13 cellular contexts compared by ENCODE assay signal in the genomic region with DNA sequence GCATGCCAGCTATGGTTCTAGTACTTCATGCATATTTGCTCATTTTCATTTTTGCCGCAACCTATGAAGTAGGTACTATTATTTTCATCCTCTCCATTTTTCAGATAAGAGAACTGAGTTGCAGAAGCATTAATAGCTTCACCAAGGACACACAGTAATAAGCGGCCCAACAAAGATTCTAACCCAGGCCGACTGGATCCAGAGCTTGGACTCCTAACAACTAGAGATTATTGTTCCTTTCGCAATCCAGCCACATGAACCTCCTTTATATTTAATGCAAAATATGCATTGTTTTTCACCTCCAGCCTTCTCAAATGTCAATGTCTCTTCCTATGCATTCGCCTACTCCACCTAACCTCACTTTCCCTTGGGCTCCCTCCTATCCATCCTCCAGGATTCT.
DNase-seq lines count a peak whose midpoint lies in the region; ATAC-seq and TF ChIP-seq lines count a peak whose summit lies in the region.
"Had no signal": no experiment of that assay in that cellular context is flagged by ENCODE, and none has a peak within 500 bp of the region (broad histone marks: within the 10 kb centered on the region; RNA-seq: fewer than 3 reads in every experiment).

No MANE protein-coding gene starts in this region.

- H3K9me2 ChIP-seq in hepatocyte (replicated peaks; ENCODE audit: insufficient read depth) = no peaks in the 10 kb centered on the region

- H3K27me3 Mint-ChIP-seq in activated T-helper 2 cell treated with anti-CD3 and anti-CD28 coated beads, Interferon-gamma antibody, Interleukin-2, Interleukin-4, amounts not matched to agents 10 μg/mL and 5 μg/mL and 100 μg/mL, durations not matched to agents 14 hours and 24 hours and 36 hours (ENCODE audit: low read depth) = no peaks in the 10 kb centered on the region

- H3K4me3 Mint-ChIP-seq in activated T-helper 2 cell treated with anti-CD3 and anti-CD28 coated beads, Interferon-gamma antibody, Interleukin-2, Interleukin-4, amounts not matched to agents 10 μg/mL and 5 μg/mL and 100 μg/mL, durations not matched to agents 14 hours and 24 hours and 36 hours (ENCODE audit: low read depth) = no peak overlapping the region
- H3K4me3 Mint-ChIP-seq: CD4-positive, alpha-beta memory T cell; GM23338 had no signal

- H3K27me3 ChIP-seq in A673 (replicated peaks; ENCODE audit: insufficient read depth, low read depth, low read length, poor library complexity) (no peaks in the 10 kb centered on the region), Panc1 (ENCODE audit: control insufficient read depth, insufficient read depth, low read length) (no peaks in the 10 kb centered on the region), hepatocyte (no peaks in the 10 kb centered on the region), psoas muscle (ENCODE audit: insufficient read depth in 3 of 3, low read length in 2 of 3) (no peaks in the 10 kb centered on the region)
- H3K27me3 ChIP-seq: BE2C had no signal

- H3K36me3 ChIP-seq in A673 (ENCODE audit: insufficient read depth, low read length, poor library complexity, severe bottlenecking) = no peaks in the 10 kb centered on the region
- no peaks in the 10 kb centered on the region for H3K36me3 ChIP-seq in Panc1 (ENCODE audit: control insufficient read depth, insufficient read depth, low read length)
- no peaks in the 10 kb centered on the region for H3K36me3 ChIP-seq in hepatocyte (replicated peaks; ENCODE audit: insufficient read depth, low read depth)
- no peaks in the 10 kb centered on the region for H3K36me3 ChIP-seq in psoas muscle (ENCODE audit: insufficient read depth in 1 of 2, low read depth in 1 of 2)
- H3K36me3 ChIP-seq: BE2C had no signal

- no peak overlapping the region for H2AFZ ChIP-seq in hepatocyte
- H2AFZ ChIP-seq: GM23338 had no signal

- H3K9me3 ChIP-seq in A673 (ENCODE audit: low read depth, low read length, poor library complexity, severe bottlenecking) = no peaks in the 10 kb centered on the region
- no peaks in the 10 kb centered on the region for H3K9me3 ChIP-seq in Panc1 (ENCODE audit: control insufficient read depth, insufficient read depth, low read depth, low read length)
- no peaks in the 10 kb centered on the region for H3K9me3 ChIP-seq in hepatocyte (ENCODE audit: low read depth)
- no peaks in the 10 kb centered on the region for H3K9me3 ChIP-seq in psoas muscle
- H3K9me3 ChIP-seq: BE2C had no signal

- H3K4me1 ChIP-seq in A673 (ENCODE audit: insufficient read depth, low read length, poor library complexity, severe bottlenecking) = peaks cover 92% of the 10 kb centered on the region
- peaks cover 46% of the 10 kb centered on the region for H3K4me1 ChIP-seq in Panc1 (ENCODE audit: control insufficient read depth, insufficient read depth, low read length)
- H3K4me1 ChIP-seq in hepatocyte (ENCODE audit: insufficient read depth) = peaks cover 55% of the 10 kb centered on the region
- H3K4me1 ChIP-seq in psoas muscle = peaks cover 49% of the 10 kb centered on the region
- H3K4me1 ChIP-seq: BE2C had no signal

- no peak for DNase-seq in A673 (ENCODE audit: low spot score)
- DNase-seq in Panc1 (ENCODE audit: low read depth, low spot score) = no peak
- DNase-seq in hepatocyte (ENCODE audit: low spot score) = no peak
- DNase-seq in psoas muscle = no peak
- DNase-seq in activated T-helper 2 cell treated with anti-CD3 and anti-CD28 coated beads, Interferon-gamma antibody, Interleukin-2, Interleukin-4, amounts not matched to agents 10 μg/mL and 5 μg/mL and 100 μg/mL, durations not matched to agents 14 hours and 24 hours and 36 hours (ENCODE audit: low spot score) = no peak
- DNase-seq in GM19240 (ENCODE audit: insufficient read length, low spot score) = no peak
- DNase-seq: BE2C; CD4-positive, alpha-beta memory T cell; DMS79; H7 had no signal

- H3K4me1 Mint-ChIP-seq in activated T-helper 2 cell treated with anti-CD3 and anti-CD28 coated beads, Interferon-gamma antibody, Interleukin-2, Interleukin-4, amounts not matched to agents 10 μg/mL and 5 μg/mL and 100 μg/mL, durations not matched to agents 14 hours and 24 hours and 36 hours (ENCODE audit: low read depth) = no peaks in the 10 kb centered on the region
- H3K4me1 Mint-ChIP-seq: CD4-positive, alpha-beta memory T cell had no signal

- no peaks in the 10 kb centered on the region for H4K20me1 ChIP-seq in hepatocyte (ENCODE audit: insufficient read depth, poor library complexity, severe bottlenecking)

- CTCF ChIA-PET in A673 (lab: Charles Lee) (interaction anchor here (1.9 to 2.3 kb wide), 2 partner anchors 20 to 82 kb away, joined by 5 to 13 read pairs; no protein-coding TSS in a partner anchor), Panc1 (lab: Charles Lee) (no interaction called here)

- no peak overlapping the region for H3K4me2 ChIP-seq in hepatocyte

- H3K79me2 ChIP-seq in hepatocyte = peaks cover 7% of the 10 kb centered on the region

- POLR2A ChIA-PET in A673 (lab: Charles Lee; ENCODE audit: low non-redundant PET) (no interaction called here), Panc1 (lab: Charles Lee) (interaction anchor here (0.6 kb wide), 1 partner anchor 73 kb away, joined by 3 read pairs; no protein-coding TSS in a partner anchor)

- no peaks in the 10 kb centered on the region for H3K9me3 Mint-ChIP-seq in activated T-helper 2 cell treated with anti-CD3 and anti-CD28 coated beads, Interferon-gamma antibody, Interleukin-2, Interleukin-4, amounts not matched to agents 10 μg/mL and 5 μg/mL and 100 μg/mL, durations not matched to agents 14 hours and 24 hours and 36 hours

- in situ Hi-C loops in Panc1 (cut with HindIII; ENCODE audit: low pct_unique_long_range_greater_than_20kb, low sequenced_read_pairs) = no loop called here

- no peak overlapping the region for H3K27ac Mint-ChIP-seq in activated T-helper 2 cell treated with anti-CD3 and anti-CD28 coated beads, Interferon-gamma antibody, Interleukin-2, Interleukin-4, amounts not matched to agents 10 μg/mL and 5 μg/mL and 100 μg/mL, durations not matched to agents 14 hours and 24 hours and 36 hours
- H3K27ac Mint-ChIP-seq: CD4-positive, alpha-beta memory T cell; GM23338 had no signal

- H3K4me3 ChIP-seq in A673 (ENCODE audit: low read depth, low read length, poor library complexity, severe bottlenecking) = no peak overlapping the region
- H3K4me3 ChIP-seq in Panc1 (ENCODE audit: low read depth in 2 of 2, low read length in 2 of 2) = no peak overlapping the region
- H3K4me3 ChIP-seq in hepatocyte = no peak overlapping the region
- no peak overlapping the region for H3K4me3 ChIP-seq in psoas muscle
- H3K4me3 ChIP-seq: GM12878, GM23338 had no signal

- TF ChIP-seq CTCF in A673 (conservative IDR thresholded peaks at IDR 0.05; ENCODE audit: low read depth, low read length) = no peak
- TF ChIP-seq CTCF in Panc1 (IDR thresholded peaks at IDR 0.05) = no peak
- TF ChIP-seq CTCF in hepatocyte (IDR thresholded peaks at IDR 0.05; ENCODE audit: poor library complexity) = no peak
- TF ChIP-seq CTCF in psoas muscle (IDR thresholded peaks at IDR 0.05) = no peak

- intact Hi-C loops in A673 (cut with micrococcal nuclease; ENCODE audit: unreplicated experiment) = loop anchor here (1.0 to 10.0 kb wide), 2 partner anchors 12 to 1970 kb away; no protein-coding TSS in a partner anchor
- intact Hi-C loops in Panc1 (cut with micrococcal nuclease; ENCODE audit: unreplicated experiment) = loop anchor here (5.0 kb wide), 1 partner anchor 68 kb away; no protein-coding TSS in a partner anchor
- intact Hi-C loops in psoas muscle (cut with DNase I) = no loop called here
- intact Hi-C loops in activated T-helper 2 cell treated with anti-CD3 and anti-CD28 coated beads, Interferon-gamma antibody, Interleukin-2, Interleukin-4, amounts not matched to agents 10 μg/mL and 5 μg/mL and 100 μg/mL, durations not matched to agents 14 hours and 24 hours and 36 hours (cut with micrococcal nuclease) = no loop called here

- H3K36me3 Mint-ChIP-seq in activated T-helper 2 cell treated with anti-CD3 and anti-CD28 coated beads, Interferon-gamma antibody, Interleukin-2, Interleukin-4, amounts not matched to agents 10 μg/mL and 5 μg/mL and 100 μg/mL, durations not matched to agents 14 hours and 24 hours and 36 hours (ENCODE audit: low read depth) = no peaks in the 10 kb centered on the region
- H3K36me3 Mint-ChIP-seq: CD4-positive, alpha-beta memory T cell had no signal

- 87% methylated on average over 5 of the region's 5 CpGs for WGBS in hepatocyte (ENCODE audit: low lambda C conversion rate, missing lambda C conversion rate)
- 73 to 89% (median 78%) methylated on average over 5 of the region's 5 CpGs for WGBS in psoas muscle, 3 donors

- BruUV-seq in A673 (replicated peaks; lab: Mats Ljungman, UMichigan) = no TSS peak
- no TSS peak for BruUV-seq in Panc1 (replicated peaks; lab: Mats Ljungman, UMichigan)

- no peak for ATAC-seq in Panc1
- ATAC-seq in psoas muscle = no peak
- ATAC-seq in GM18870 (IDR thresholded peaks at IDR 0.05; ENCODE audit: unreplicated experiment) = no peak
- ATAC-seq: GM12878, GM23338 had no signal

- H3K27ac ChIP-seq in A673 (ENCODE audit: low read depth, low read length, poor library complexity, severe bottlenecking) (peak overlapping the region; percentile 51), Panc1 (ENCODE audit: low read length) (peak overlapping the region; percentile 96), hepatocyte (peak overlapping the region; percentile 5), psoas muscle (peak overlapping the region; percentile 75)

Comparison
In these comparisons a context has a peak if more than half of its experiments do, and no peak if none do; other contexts are left out.
1. H3K27ac ChIP-seq: peak in every context shown above with its lines; median percentile 96 in Panc1; 75 in psoas muscle; 51 in A673; 5 in hepatocyte.
2. intact Hi-C loops: an anchor here in A673 (1.0 to 10.0 kb wide) and Panc1 (5.0 kb wide); none called in psoas muscle and activated T-helper 2 cell treated with anti-CD3 and anti-CD28 coated beads, Interferon-gamma antibody, Interleukin-2, Interleukin-4, amounts not matched to agents 10 μg/mL and 5 μg/mL and 100 μg/mL, durations not matched to agents 14 hours and 24 hours and 36 hours.